In the genomic region with DNA sequence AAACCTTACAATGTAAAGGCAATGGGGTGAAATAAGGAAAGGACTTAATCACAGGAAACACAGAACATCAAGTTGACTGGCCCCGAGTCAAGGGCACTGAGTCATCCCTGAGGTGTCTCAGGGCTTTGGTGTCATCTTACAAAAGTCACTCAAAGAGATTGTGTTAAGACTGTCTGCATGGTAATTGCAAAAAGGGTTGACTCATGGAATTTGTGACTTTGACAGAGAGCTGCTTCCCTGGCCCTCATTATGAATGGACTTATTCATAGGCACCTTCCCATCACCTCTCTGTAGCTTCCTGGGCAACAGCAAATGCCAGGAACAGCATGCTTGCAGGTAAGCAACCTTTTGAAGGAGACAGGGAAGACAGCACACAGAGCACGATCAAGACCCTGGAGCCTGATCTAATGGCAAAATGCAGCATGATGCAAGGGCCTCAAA, we compare ENCODE assay signal across 1 cellular context.
A peak's percentile ranks its signal among the peaks of the same experiment; 100 is the strongest.
TF ChIP-seq lines count a peak whose summit lies in the region.

No MANE protein-coding gene starts in this region.

TF ChIP-seq in H1, 55 proteins besides CTCF, POLR2A, EP300 and RAD21:
- TF ChIP-seq TBP (IDR thresholded peaks at IDR 0.05; ENCODE audit: low read depth, low read length) = no peak
- TF ChIP-seq ASH2L (IDR thresholded peaks at IDR 0.05; ENCODE audit: low read length) = no peak
- peak; percentile 66; the same call in 1 of the 2 replicates for TF ChIP-seq JUND (IDR thresholded peaks at IDR 0.05; ENCODE audit: low read length)
- TF ChIP-seq POU5F1 (IDR thresholded peaks at IDR 0.05; ENCODE audit: low read depth, low read length) = no peak
- no peak for TF ChIP-seq TAF1 (IDR thresholded peaks at IDR 0.05; ENCODE audit: low read depth, low read length)
- TF ChIP-seq, protein P1, sequence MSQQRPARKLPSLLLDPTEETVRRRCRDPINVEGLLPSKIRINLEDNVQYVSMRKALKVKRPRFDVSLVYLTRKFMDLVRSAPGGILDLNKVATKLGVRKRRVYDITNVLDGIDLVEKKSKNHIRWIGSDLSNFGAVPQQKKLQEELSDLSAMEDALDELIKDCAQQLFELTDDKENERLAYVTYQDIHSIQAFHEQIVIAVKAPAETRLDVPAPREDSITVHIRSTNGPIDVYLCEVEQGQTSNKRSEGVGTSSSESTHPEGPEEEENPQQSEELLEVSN (IDR thresholded peaks at IDR 0.05) = 0 out of 2 replicates have a peak, but pooled peaks have one; percentile 31
- no peak for TF ChIP-seq NANOG (IDR thresholded peaks at IDR 0.05; ENCODE audit: insufficient read depth, low read depth, low read length, poor library complexity, severe bottlenecking)
- TF ChIP-seq SIX5 (IDR thresholded peaks at IDR 0.05; ENCODE audit: low read depth, low read length) = no peak
- TF ChIP-seq, protein P2, sequence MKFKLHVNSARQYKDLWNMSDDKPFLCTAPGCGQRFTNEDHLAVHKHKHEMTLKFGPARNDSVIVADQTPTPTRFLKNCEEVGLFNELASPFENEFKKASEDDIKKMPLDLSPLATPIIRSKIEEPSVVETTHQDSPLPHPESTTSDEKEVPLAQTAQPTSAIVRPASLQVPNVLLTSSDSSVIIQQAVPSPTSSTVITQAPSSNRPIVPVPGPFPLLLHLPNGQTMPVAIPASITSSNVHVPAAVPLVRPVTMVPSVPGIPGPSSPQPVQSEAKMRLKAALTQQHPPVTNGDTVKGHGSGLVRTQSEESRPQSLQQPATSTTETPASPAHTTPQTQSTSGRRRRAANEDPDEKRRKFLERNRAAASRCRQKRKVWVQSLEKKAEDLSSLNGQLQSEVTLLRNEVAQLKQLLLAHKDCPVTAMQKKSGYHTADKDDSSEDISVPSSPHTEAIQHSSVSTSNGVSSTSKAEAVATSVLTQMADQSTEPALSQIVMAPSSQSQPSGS (IDR thresholded peaks at IDR 0.05; ENCODE audit: low read length) = peak; percentile 44; the same call in 1 of the 2 replicates
- TF ChIP-seq, protein P3, sequence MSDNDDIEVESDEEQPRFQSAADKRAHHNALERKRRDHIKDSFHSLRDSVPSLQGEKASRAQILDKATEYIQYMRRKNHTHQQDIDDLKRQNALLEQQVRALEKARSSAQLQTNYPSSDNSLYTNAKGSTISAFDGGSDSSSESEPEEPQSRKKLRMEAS (IDR thresholded peaks at IDR 0.05) = peak; percentile 59
- no peak for TF ChIP-seq CEBPB (IDR thresholded peaks at IDR 0.05; ENCODE audit: low read depth, low read length)
- peak; percentile 51; the same call in 1 of the 2 replicates for TF ChIP-seq MAFK (IDR thresholded peaks at IDR 0.05; ENCODE audit: low read depth, low read length)
- TF ChIP-seq SIRT6 (IDR thresholded peaks at IDR 0.05; ENCODE audit: low read length) = no peak
- no peak for TF ChIP-seq CTBP2 (IDR thresholded peaks at IDR 0.05; ENCODE audit: borderline replicate concordance, insufficient read depth, insufficient read length, low read length)
- peak; percentile 86 for TF ChIP-seq BACH1 (IDR thresholded peaks at IDR 0.05; ENCODE audit: low read length)
- TF ChIP-seq KDM5A (IDR thresholded peaks at IDR 0.05; ENCODE audit: low read length) = no peak
- no peak for TF ChIP-seq CREB1 (IDR thresholded peaks at IDR 0.05)
- no peak for TF ChIP-seq SIN3A (conservative IDR thresholded peaks at IDR 0.05 in 1 of 2, IDR thresholded peaks at IDR 0.05 in 1 of 2; ENCODE audit: low read depth in 1 of 2, low read length in 2 of 2)
